Comparison of ENCODE assay signal across 27 cellular contexts in genomic region chr12:115659422-115659821, GRCh38.
"Had no signal": no experiment of that assay in that cellular context is flagged by ENCODE, and none has a peak within 500 bp of the region (broad histone marks: within the 10 kb centered on the region; RNA-seq: fewer than 3 reads in every experiment).

No MANE protein-coding gene starts in this region.

- H3K9me3 Mint-ChIP-seq: activated naive CD4-positive, alpha-beta T cell treated with anti-CD3 and anti-CD28 coated beads for 36 hours; activated naive CD8-positive, alpha-beta T cell treated with anti-CD3 and anti-CD28 coated beads, Interleukin-2, amount 10 ng/mL, durations not matched to agents 7 days and 5 days; endodermal cell; T-helper 1 cell treated with Interleukin-12 subunit alpha and Interleukin-12 subunit beta and Interleukin-4 antibody, amounts not matched to agents 30 μg/mL and 1 μg/mL, for 36 hours had no signal

- H3K4me1 Mint-ChIP-seq: activated naive CD8-positive, alpha-beta T cell treated with anti-CD3 and anti-CD28 coated beads, Interleukin-2, amount 10 ng/mL, durations not matched to agents 7 days and 5 days; naive thymus-derived CD4-positive, alpha-beta T cell had no signal

- H3K27ac ChIP-seq: brain microvascular endothelial cell, skin epidermis, WERI-Rb-1 had no signal

- H3K9me3 ChIP-seq: testis had no signal

- H3K4me3 ChIP-seq: skin epidermis, testis had no signal

- H3K36me3 Mint-ChIP-seq: activated naive CD8-positive, alpha-beta T cell treated with anti-CD3 and anti-CD28 coated beads, Interleukin-2, amount 10 ng/mL, durations not matched to agents 7 days and 5 days had no signal

- H3K27me3 ChIP-seq: brain microvascular endothelial cell, testis had no signal

- H3K27ac Mint-ChIP-seq: activated naive CD4-positive, alpha-beta T cell treated with anti-CD3 and anti-CD28 coated beads for 36 hours; activated naive CD8-positive, alpha-beta T cell treated with anti-CD3 and anti-CD28 coated beads, Interleukin-2, amount 10 ng/mL, durations not matched to agents 7 days and 5 days; activated T-helper 1 cell treated with anti-CD3 and anti-CD28 coated beads, Interleukin-12 subunit alpha, Interleukin-12 subunit beta, Interleukin-2, Interleukin-4 antibody, amounts not matched to agents 30 ng/mL and 10 ng/mL and 1 ng/mL, durations not matched to agents 14 hours and 24 hours and 36 hours; endodermal cell; memory B cell; naive thymus-derived CD4-positive, alpha-beta T cell; T-helper 1 cell treated with Interleukin-12 subunit alpha and Interleukin-12 subunit beta and Interleukin-4 antibody, amounts not matched to agents 30 μg/mL and 1 μg/mL, for 36 hours had no signal

- DNase-seq: activated CD4-positive, alpha-beta T cell treated with anti-CD3 and anti-CD28 coated beads for 48 hours; activated CD4-positive, alpha-beta T cell treated with anti-CD3 and anti-CD28 coated beads, Interleukin-2, amount 50 U/mL, for 48 hours; activated CD8-positive, alpha-beta memory T cell treated with anti-CD3 and anti-CD28 coated beads for 24 hours; activated CD8-positive, alpha-beta memory T cell treated with anti-CD3 and anti-CD28 coated beads, Interleukin-2, amount 50 U/mL, for 4 hours; activated effector memory CD4-positive, alpha-beta T cell treated with anti-CD3 and anti-CD28 coated beads, Interleukin-2, amount 50 U/mL, for 16 hours; activated naive CD4-positive, alpha-beta T cell treated with anti-CD3 and anti-CD28 coated beads for 36 hours; activated naive CD8-positive, alpha-beta T cell treated with anti-CD3 and anti-CD28 coated beads, Interleukin-2, amount 10 ng/mL, durations not matched to agents 7 days and 5 days; activated T-cell treated with anti-CD3 and anti-CD28 coated beads, Interleukin-2, amount 50 U/mL, for 1 hour; brain microvascular endothelial cell; caudate nucleus; endodermal cell; midbrain; naive thymus-derived CD4-positive, alpha-beta T cell; posterior cingulate gyrus; stimulated activated CD4-positive, alpha-beta T cell treated with anti-CD3 and anti-CD28 coated beads, Interleukin-12 subunit alpha, Interleukin-12 subunit beta, amount 100 ng/mL, for 4 hours; stimulated activated CD4-positive, alpha-beta T cell treated with anti-CD3 and anti-CD28 coated beads, Interleukin-4, amount 100 ng/mL, for 1 hour; stimulated activated naive CD8-positive, alpha-beta T cell treated with anti-CD3 and anti-CD28 coated beads, Interleukin-15, Interleukin-2, amounts not matched to agents 100 U/mL and 50 U/mL, for 24 hours; SW 1271; T1000; testis; WERI-Rb-1 had no signal

- H3K4me3 Mint-ChIP-seq: activated naive CD4-positive, alpha-beta T cell treated with anti-CD3 and anti-CD28 coated beads for 36 hours; activated naive CD8-positive, alpha-beta T cell treated with anti-CD3 and anti-CD28 coated beads, Interleukin-2, amount 10 ng/mL, durations not matched to agents 7 days and 5 days; activated T-helper 1 cell treated with anti-CD3 and anti-CD28 coated beads, Interleukin-12 subunit alpha, Interleukin-12 subunit beta, Interleukin-2, Interleukin-4 antibody, amounts not matched to agents 30 ng/mL and 10 ng/mL and 1 ng/mL, durations not matched to agents 14 hours and 24 hours and 36 hours; endodermal cell; memory B cell; naive thymus-derived CD4-positive, alpha-beta T cell; T-helper 1 cell treated with Interleukin-12 subunit alpha and Interleukin-12 subunit beta and Interleukin-4 antibody, amounts not matched to agents 30 μg/mL and 1 μg/mL, for 36 hours had no signal

- H3K36me3 ChIP-seq: brain microvascular endothelial cell, WERI-Rb-1 had no signal

- ATAC-seq: activated CD4-positive, CD25-positive, alpha-beta regulatory T cell treated with anti-CD3 and anti-CD28 coated beads, Interleukin-2, amount 50 U/mL, for 24 hours; esophagus mucosa; naive thymus-derived CD4-positive, alpha-beta T cell; stimulated activated naive CD8-positive, alpha-beta T cell treated with anti-CD3 and anti-CD28 coated beads, Interleukin-15, Interleukin-2, amounts not matched to agents 100 U/mL and 50 U/mL, for 24 hours had no signal
